Comparison of ENCODE assay signal across 9 cellular contexts in genomic region chr13:108433976-108434375, GRCh38.
"Had no signal": no experiment of that assay in that cellular context is flagged by ENCODE, and none has a peak within 500 bp of the region (broad histone marks: within the 10 kb centered on the region; RNA-seq: fewer than 3 reads in every experiment).

No MANE protein-coding gene starts in this region.

- H3K9me3 Mint-ChIP-seq: GM23338, IgD-negative memory B cell had no signal

- H3K27ac ChIP-seq: HL-60 had no signal

- H3K4me2 ChIP-seq: GM23338 had no signal

- FAIRE-seq: H1, HepG2 had no signal

- ATAC-seq: GM23338, HCT116, HepG2 had no signal

- H2AFZ ChIP-seq: GM23338 had no signal

- H3K36me3 ChIP-seq: HAP-1 had no signal

- H3K4me3 Mint-ChIP-seq: GM23338, HFFc6, IgD-negative memory B cell had no signal

- H3K36me3 Mint-ChIP-seq: IgD-negative memory B cell had no signal

- DNase-seq: H7, HFFc6 had no signal

- H3K9me3 ChIP-seq: HAP-1 had no signal

- H3K27ac Mint-ChIP-seq: GM23338, HFFc6, IgD-negative memory B cell had no signal

- H3K4me1 Mint-ChIP-seq: GM23338, IgD-negative memory B cell had no signal

- H3K27me3 Mint-ChIP-seq: IgD-negative memory B cell had no signal

- H3K4me3 ChIP-seq: GM23338, HAP-1 had no signal

- H3K4me1 ChIP-seq: HAP-1 had no signal
